Comparison of ENCODE assay signal across 10 cellular contexts in genomic region chr3:171165986-171166385, GRCh38.
DNase-seq lines count a peak whose midpoint lies in the region; ATAC-seq and TF ChIP-seq lines count a peak whose summit lies in the region.
"Had no signal": no experiment of that assay in that cellular context is flagged by ENCODE, and none has a peak within 500 bp of the region (broad histone marks: within the 10 kb centered on the region; RNA-seq: fewer than 3 reads in every experiment).

No MANE protein-coding gene starts in this region.

- H3K4me1 Mint-ChIP-seq in HFFc6 (ENCODE audit: low read depth), result peaks cover 48% of the 10 kb centered on the region
- peaks cover 36% of the 10 kb centered on the region for H3K4me1 Mint-ChIP-seq in WTC11
- H3K4me1 Mint-ChIP-seq in neural crest cell, result peaks cover 28% of the 10 kb centered on the region

- H3K27me3 Mint-ChIP-seq in HFFc6 (ENCODE audit: insufficient read depth) (peaks cover 2% of the 10 kb centered on the region; the same call in 1 of the 2 replicates), WTC11 (ENCODE audit: low read depth) (no peaks in the 10 kb centered on the region), neural crest cell (ENCODE audit: low read depth) (no peaks in the 10 kb centered on the region)

- peaks cover 39% of the 10 kb centered on the region for H3K36me3 Mint-ChIP-seq in HFFc6 (ENCODE audit: low read depth)
- peaks cover 33% of the 10 kb centered on the region for H3K36me3 Mint-ChIP-seq in WTC11
- peaks cover 28% of the 10 kb centered on the region for H3K36me3 Mint-ChIP-seq in neural crest cell (ENCODE audit: low read depth)

- POLR2A ChIA-PET in WTC11 (lab: Charles Lee), result no interaction called here

- H3K9me3 Mint-ChIP-seq in HFFc6 (peaks cover 10% of the 10 kb centered on the region), WTC11 (peaks cover 12% of the 10 kb centered on the region), neural crest cell (peaks cover 7% of the 10 kb centered on the region)

- no peaks in the 10 kb centered on the region for H3K27me3 ChIP-seq in H7 (ENCODE audit: control insufficient read depth, insufficient read depth, low read length)
- H3K27me3 ChIP-seq: upper lobe of left lung had no signal

- no peak for TF ChIP-seq CTCF in HFFc6 (IDR thresholded peaks at IDR 0.05)
- TF ChIP-seq CTCF in WTC11 (IDR thresholded peaks at IDR 0.05), result no peak
- TF ChIP-seq CTCF in neural crest cell (conservative IDR thresholded peaks at IDR 0.05), result no peak

- H3K4me3 Mint-ChIP-seq in HFFc6, result peak overlapping the region; percentile 53
- no peak overlapping the region for H3K4me3 Mint-ChIP-seq in WTC11
- peak overlapping the region; percentile 0 for H3K4me3 Mint-ChIP-seq in neural crest cell

- H3K36me3 ChIP-seq in H7 (replicated peaks; ENCODE audit: control insufficient read depth, insufficient read depth, low read length), result no peaks in the 10 kb centered on the region; the same call in 1 of the 2 replicates

- peak; percentile 6 to 20 for DNase-seq in activated CD4-positive, alpha-beta T cell treated with anti-CD3 and anti-CD28 coated beads, Interleukin-2, amount 50 U/mL, for 48 hours
- no peak for DNase-seq in activated CD4-positive, alpha-beta T cell treated with anti-CD3 and anti-CD28 coated beads, Interleukin-2, amount 50 U/mL, for 1 hour
- DNase-seq in HFFc6 (no peak), WTC11 (ENCODE audit: low spot score) (no peak), neural crest cell (ENCODE audit: low read depth, low spot score) (no peak), H7 (no peak), NCI-H2227 (lab: John Stamatoyannopoulos, UW; ENCODE audit: unreplicated experiment) (no peak)
- DNase-seq: NK-92 treated with Interleukin-12 subunit alpha and Interleukin-12 subunit beta, amount 100 ng/mL, for 24 hours; upper lobe of left lung had no signal

- ATAC-seq in WTC11 (no peak), HG03135 (IDR thresholded peaks at IDR 0.05; ENCODE audit: unreplicated experiment) (no peak)

- CTCF ChIA-PET in WTC11 (lab: Charles Lee), result interaction anchor here (1.0 to 2.3 kb wide), 2 partner anchors 116 to 401 kb away, joined by 4 to 6 read pairs; no protein-coding TSS in a partner anchor

- H3K27ac Mint-ChIP-seq in HFFc6 (peak overlapping the region; percentile 52), WTC11 (peak overlapping the region; percentile 34), neural crest cell (ENCODE audit: unreplicated experiment) (no peak overlapping the region)

- H3K4me3 ChIP-seq in H7 (ENCODE audit: insufficient read depth, low read depth, low read length), result no peak overlapping the region
- H3K4me3 ChIP-seq: upper lobe of left lung had no signal

TF ChIP-seq in WTC11, 78 proteins besides CTCF, POLR2A, EP300 and RAD21:
- TF ChIP-seq OVOL2 (CRISPR knock-in tag; IDR thresholded peaks at IDR 0.05; ENCODE audit: borderline replicate concordance) (no peak), ZNF219 (CRISPR knock-in tag; IDR thresholded peaks at IDR 0.05; ENCODE audit: borderline replicate concordance) (no peak), AFF4 (CRISPR knock-in tag; IDR thresholded peaks at IDR 0.05; ENCODE audit: borderline replicate concordance) (no peak)

Comparison
In these comparisons a context has a peak if more than half of its experiments do, and no peak if none do; other contexts are left out.
1. DNase-seq: peak in activated CD4-positive, alpha-beta T cell treated with anti-CD3 and anti-CD28 coated beads, Interleukin-2, amount 50 U/mL, for 48 hours (2 of 2); none in activated CD4-positive, alpha-beta T cell treated with anti-CD3 and anti-CD28 coated beads, Interleukin-2, amount 50 U/mL, for 1 hour (single experiment), HFFc6 (single experiment), WTC11 (single experiment), neural crest cell (single experiment), H7 (single experiment) and NCI-H2227 (single experiment).